Comparison of ENCODE assay signal across 25 cellular contexts in genomic region chr18:79227617-79228016, GRCh38.
"Had no signal": no experiment of that assay in that cellular context is flagged by ENCODE, and none has a peak within 500 bp of the region (broad histone marks: within the 10 kb centered on the region; RNA-seq: fewer than 3 reads in every experiment).

No MANE protein-coding gene starts in this region.

- H3K4me3 Mint-ChIP-seq: activated CD4-positive, alpha-beta memory T cell treated with anti-CD3 and anti-CD28 coated beads, Interleukin-2, amount 10 ng/mL, durations not matched to agents 7 days and 5 days; activated naive CD4-positive, alpha-beta T cell treated with anti-CD3 and anti-CD28 coated beads, Interleukin-2, amount 50 U/mL, for 24 hours; activated T-cell treated with anti-CD3 and anti-CD28 coated beads, Interleukin-2, amount 50 U/mL, for 4 hours; activated T-helper 17 cell treated with anti-CD3 and anti-CD28 coated beads, Interleukin-2, amount 50 U/mL, for 72 hours; natural killer cell treated with Interleukin-12 subunit alpha and Interleukin-12 subunit beta and Interleukin-15 and Interleukin-18, amount 100 ng/mL, for 72 hours had no signal

- H3K27ac ChIP-seq: colonic mucosa, left lung, right lobe of liver, testis, vagina, WERI-Rb-1 had no signal

- FAIRE-seq: islet of Langerhans had no signal

- H3K27me3 ChIP-seq: colonic mucosa, dorsolateral prefrontal cortex, left lung, right lobe of liver, testis, vagina had no signal

- ATAC-seq: activated CD4-positive, CD25-positive, alpha-beta regulatory T cell treated with anti-CD3 and anti-CD28 coated beads, Interleukin-2, amount 50 U/mL, for 24 hours; activated T-cell treated with anti-CD3 and anti-CD28 coated beads, Interleukin-2, amount 50 U/mL, for 4 hours; activated T-helper 17 cell treated with anti-CD3 and anti-CD28 coated beads, Interleukin-2, amount 50 U/mL, for 72 hours; left lung; mucosa of descending colon; natural killer cell treated with Interleukin-12 subunit alpha and Interleukin-12 subunit beta and Interleukin-15 and Interleukin-18, amount 100 ng/mL, for 72 hours had no signal

- H3K9me3 ChIP-seq: colonic mucosa, left lung, mucosa of descending colon, right lobe of liver, testis, vagina had no signal

- H3K36me3 Mint-ChIP-seq: natural killer cell treated with Interleukin-12 subunit alpha and Interleukin-12 subunit beta and Interleukin-15 and Interleukin-18, amount 100 ng/mL, for 72 hours had no signal

- H3K9me3 Mint-ChIP-seq: activated CD4-positive, alpha-beta memory T cell treated with anti-CD3 and anti-CD28 coated beads, Interleukin-2, amount 10 ng/mL, durations not matched to agents 7 days and 5 days; activated T-cell treated with anti-CD3 and anti-CD28 coated beads, Interleukin-2, amount 50 U/mL, for 4 hours; activated T-helper 17 cell treated with anti-CD3 and anti-CD28 coated beads, Interleukin-2, amount 50 U/mL, for 72 hours; natural killer cell treated with Interleukin-12 subunit alpha and Interleukin-12 subunit beta and Interleukin-15 and Interleukin-18, amount 100 ng/mL, for 72 hours had no signal

- H3K4me3 ChIP-seq: colonic mucosa, dorsolateral prefrontal cortex, left lung, mucosa of descending colon, right lobe of liver, testis, vagina had no signal

- H3K36me3 ChIP-seq: colonic mucosa, left lung, right lobe of liver, vagina, WERI-Rb-1 had no signal

- H3K4me1 ChIP-seq: colonic mucosa, left lung, right lobe of liver, testis, vagina had no signal

- H3K27me3 Mint-ChIP-seq: activated CD4-positive, alpha-beta memory T cell treated with anti-CD3 and anti-CD28 coated beads, Interleukin-2, amount 10 ng/mL, durations not matched to agents 7 days and 5 days; activated naive CD4-positive, alpha-beta T cell treated with anti-CD3 and anti-CD28 coated beads, Interleukin-2, amount 50 U/mL, for 24 hours; activated T-helper 17 cell treated with anti-CD3 and anti-CD28 coated beads, Interleukin-2, amount 50 U/mL, for 72 hours; natural killer cell treated with Interleukin-12 subunit alpha and Interleukin-12 subunit beta and Interleukin-15 and Interleukin-18, amount 100 ng/mL, for 72 hours had no signal

- H3K4me1 Mint-ChIP-seq: activated CD4-positive, alpha-beta memory T cell treated with anti-CD3 and anti-CD28 coated beads, Interleukin-2, amount 10 ng/mL, durations not matched to agents 7 days and 5 days; activated naive CD4-positive, alpha-beta T cell treated with anti-CD3 and anti-CD28 coated beads, Interleukin-2, amount 50 U/mL, for 24 hours had no signal

- DNase-seq: activated CD4-positive, alpha-beta memory T cell treated with anti-CD3 and anti-CD28 coated beads, Interleukin-2, amount 10 ng/mL, durations not matched to agents 7 days and 5 days; activated CD4-positive, alpha-beta T cell treated with anti-CD3 and anti-CD28 coated beads for 48 hours; activated T-cell treated with anti-CD3 and anti-CD28 coated beads, Interleukin-2, amount 50 U/mL, for 4 hours; anterior cingulate cortex; cerebellar nuclear complex; colonic mucosa; dorsolateral prefrontal cortex; effector memory CD4-positive, alpha-beta T cell; foreskin melanocyte; left lung; mucosa of descending colon; posterior cingulate gyrus; right lobe of liver; stimulated activated CD4-positive, alpha-beta T cell treated with anti-CD3 and anti-CD28 coated beads, Interleukin-2, amount 100 ng/mL, for 48 hours; stimulated activated naive CD4-positive, alpha-beta T cell treated with Interleukin-2 at 50 U/mL for 16 hours; T-helper 2 cell; testis; trophoblast cell; WERI-Rb-1 had no signal

- H3K27ac Mint-ChIP-seq: activated CD4-positive, alpha-beta memory T cell treated with anti-CD3 and anti-CD28 coated beads, Interleukin-2, amount 10 ng/mL, durations not matched to agents 7 days and 5 days; activated naive CD4-positive, alpha-beta T cell treated with anti-CD3 and anti-CD28 coated beads, Interleukin-2, amount 50 U/mL, for 24 hours; natural killer cell treated with Interleukin-12 subunit alpha and Interleukin-12 subunit beta and Interleukin-15 and Interleukin-18, amount 100 ng/mL, for 72 hours had no signal
